17 cellular contexts compared by ENCODE assay signal in the genomic region with DNA sequence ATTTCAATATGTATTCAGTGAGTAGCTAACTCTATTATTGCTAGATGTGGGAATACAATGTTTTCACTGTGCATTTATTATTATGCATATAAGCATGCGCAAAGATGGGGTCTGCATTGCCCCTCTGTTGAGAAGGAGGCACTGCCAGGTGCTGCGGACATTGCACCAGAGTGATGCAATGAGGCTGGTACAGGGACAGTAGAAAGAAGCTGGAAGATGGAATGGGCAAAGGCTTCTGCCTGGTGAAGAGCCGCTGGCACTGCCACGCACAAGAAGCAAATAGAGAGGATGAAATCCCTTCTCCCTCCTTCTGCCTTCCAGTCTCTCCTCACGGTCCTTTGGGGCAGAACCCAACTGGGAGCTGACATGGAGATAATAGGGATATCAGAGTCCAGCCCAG.
DNase-seq lines count a peak whose midpoint lies in the region; ATAC-seq, FAIRE-seq and TF ChIP-seq lines count a peak whose summit lies in the region.
"Had no signal": no experiment of that assay in that cellular context is flagged by ENCODE, and none has a peak within 500 bp of the region (broad histone marks: within the 10 kb centered on the region; RNA-seq: fewer than 3 reads in every experiment).

No MANE protein-coding gene starts in this region.

- intact Hi-C loops in HepG2 (cut with micrococcal nuclease; ENCODE audit: unreplicated experiment), result no loop called here
- intact Hi-C loops in right lobe of liver (cut with DNase I), result no loop called here

- peaks cover 10 to 36% (median 24%) of the 10 kb centered on the region in 3 donors for H3K27me3 Mint-ChIP-seq in immature natural killer cell (ENCODE audit: low read depth in 3 of 3)
- H3K27me3 Mint-ChIP-seq in naive thymus-derived CD8-positive, alpha-beta T cell, result no peaks in the 10 kb centered on the region

- no peak overlapping the region for H2AFZ ChIP-seq in HepG2 (ENCODE audit: low read length)

- DNase-seq in HepG2 (ENCODE audit: low spot score) (no peak), right lobe of liver (no peak), immature natural killer cell (no peak), SKM-1 treated with dmso at 0.1 percent for 144 hours (lab: John Stamatoyannopoulos, UW; ENCODE audit: unreplicated experiment) (no peak), SIG-M5 (lab: John Stamatoyannopoulos, UW) (no peak), RPMI8226 (no peak)
- DNase-seq in naive thymus-derived CD8-positive, alpha-beta T cell, result no peak
- DNase-seq: 8988T, Caco-2, GOT3, H7, HFFc6 had no signal

- POLR2A ChIA-PET in HepG2 (lab: Yijun Ruan, JAX), result interaction anchor here (1.4 kb wide), 1 partner anchor 11 kb away, joined by 8 read pairs; no protein-coding TSS in a partner anchor
- POLR2A ChIA-PET in naive thymus-derived CD8-positive, alpha-beta T cell (lab: Charles Lee), result interaction anchor here (0.7 kb wide), 1 partner anchor 116 kb away, joined by 3 read pairs; no protein-coding TSS in a partner anchor

- TF ChIP-seq CTCF in HepG2 (CRISPR knock-in tag; IDR thresholded peaks at IDR 0.05) (no peak), right lobe of liver (IDR thresholded peaks at IDR 0.05) (no peak)

- peak overlapping the region in 5 of 6 donors; percentile 30 to 96 (median 83) for H3K27ac Mint-ChIP-seq in immature natural killer cell
- peak overlapping the region in 9 of 10 donors; percentile 19 to 99 (median 75) for H3K27ac Mint-ChIP-seq in naive thymus-derived CD8-positive, alpha-beta T cell
- H3K27ac Mint-ChIP-seq: HFFc6 had no signal

- H3K9me3 ChIP-seq in HepG2 (ENCODE audit: low read length), result 0 out of 2 replicates have a peak, but pooled peaks cover 4% of the 10 kb centered on the region
- H3K9me3 ChIP-seq in right lobe of liver, result no peaks in the 10 kb centered on the region
- H3K9me3 ChIP-seq: BLaER1 had no signal

- H3K79me2 ChIP-seq in HepG2 (ENCODE audit: insufficient read depth, low read length), result no peaks in the 10 kb centered on the region

- no peak overlapping the region for H3K4me3 Mint-ChIP-seq in immature natural killer cell
- H3K4me3 Mint-ChIP-seq in naive thymus-derived CD8-positive, alpha-beta T cell, result no peak overlapping the region
- H3K4me3 Mint-ChIP-seq: CD14-positive monocyte, HFFc6 had no signal

- H3K4me1 ChIP-seq in HepG2 (ENCODE audit: insufficient read depth, low read length) (peaks cover 62% of the 10 kb centered on the region), right lobe of liver (peaks cover 0 to 12% (median 3%) of the 10 kb centered on the region in 4 donors)

- CTCF ChIA-PET in HepG2 (lab: Yijun Ruan, JAX; ENCODE audit: low intra/inter-chr PET ratio, low total read pairs), result no interaction called here

- FAIRE-seq in HepG2 (lab: Jason Lieb, UNC), result no peak
- FAIRE-seq: D721Med, G401.6 had no signal

- ATAC-seq in HepG2 (no peak), right lobe of liver (no peak)
- ATAC-seq in naive thymus-derived CD8-positive, alpha-beta T cell, result no peak
- ATAC-seq: HCT116 had no signal

- H3K27me3 ChIP-seq in HepG2 (ENCODE audit: control insufficient read depth in 1 of 2, insufficient read depth in 2 of 2, low read length in 2 of 2), result no peaks in the 10 kb centered on the region
- H3K27me3 ChIP-seq in right lobe of liver, result no peaks in the 10 kb centered on the region
- H3K27me3 ChIP-seq: BLaER1 had no signal

- no peak overlapping the region for H3K9ac ChIP-seq in HepG2 (ENCODE audit: insufficient read depth, low read depth, low read length)
- H3K9ac ChIP-seq: BLaER1 had no signal

- TF ChIP-seq RAD21 in HepG2 (CRISPR knock-in tag; IDR thresholded peaks at IDR 0.05), result no peak

- no peaks in the 10 kb centered on the region for H4K20me1 ChIP-seq in HepG2 (ENCODE audit: insufficient read depth, low read length)
- H4K20me1 ChIP-seq: BLaER1 had no signal

- no peak overlapping the region for H3K4me3 ChIP-seq in HepG2 (replicated peaks in 1 of 3; ENCODE audit: insufficient read depth in 1 of 3, low read depth in 2 of 3, low read length in 3 of 3)
- no peak overlapping the region for H3K4me3 ChIP-seq in right lobe of liver
- H3K4me3 ChIP-seq: BLaER1 had no signal

- peaks cover 72% of the 10 kb centered on the region in 2 donors for H3K4me1 Mint-ChIP-seq in immature natural killer cell
- peaks cover 18 to 80% (median 58%) of the 10 kb centered on the region in 4 donors for H3K4me1 Mint-ChIP-seq in naive thymus-derived CD8-positive, alpha-beta T cell

- peaks cover 0 to 5% (median 3%) of the 10 kb centered on the region in 3 donors for H3K36me3 Mint-ChIP-seq in immature natural killer cell
- H3K36me3 Mint-ChIP-seq in naive thymus-derived CD8-positive, alpha-beta T cell, result peaks cover 0 to 1% (median 0%) of the 10 kb centered on the region in 3 donors

- no TSS peak for BruUV-seq in HepG2 (replicated peaks; lab: Mats Ljungman, UMichigan)

- TF ChIP-seq EP300 in HepG2 (IDR thresholded peaks at IDR 0.05; ENCODE audit: low read depth in 2 of 2, low read length in 2 of 2) (no peak), HepG2 (CRISPR knock-in tag; IDR thresholded peaks at IDR 0.05; ENCODE audit: borderline replicate concordance) (no peak)

- H3K4me2 ChIP-seq in HepG2 (ENCODE audit: low read depth, low read length), result no peak overlapping the region

- in situ Hi-C loops in HepG2 (cut with HindIII; ENCODE audit: extremely low pct_ligation_motif_present, low pct_unique_long_range_greater_than_20kb), result no loop called here

- TF ChIP-seq POLR2A in HepG2 (IDR thresholded peaks at IDR 0.05; ENCODE audit: insufficient read depth in 1 of 2, low read depth in 2 of 2, low read length in 2 of 2) (no peak), right lobe of liver (IDR thresholded peaks at IDR 0.05) (no peak)

- H3K27ac ChIP-seq in HepG2 (ENCODE audit: extremely low read length, insufficient read depth, low read length) (no peak overlapping the region), right lobe of liver (no peak overlapping the region)
- H3K27ac ChIP-seq: BLaER1 had no signal

- WGBS in HepG2 (ENCODE audit: low lambda C conversion rate), result 97% methylated on average over 5 of the region's 5 CpGs
- 62% methylated on average over 3 of the region's 5 CpGs for WGBS in right lobe of liver (ENCODE audit: insufficient coverage, low coverage, low lambda C conversion rate, missing lambda C conversion rate)

- H3K36me3 ChIP-seq in HepG2 (replicated peaks in 1 of 2; ENCODE audit: control insufficient read depth in 1 of 2, insufficient read depth in 2 of 2, low read length in 2 of 2) (no peaks in the 10 kb centered on the region), right lobe of liver (no peaks in the 10 kb centered on the region)
- H3K36me3 ChIP-seq: BLaER1 had no signal

- peaks cover 0 to 3% (median 0%) of the 10 kb centered on the region in 6 donors for H3K9me3 Mint-ChIP-seq in immature natural killer cell
- peaks cover 0 to 20% (median 0%) of the 10 kb centered on the region in 9 donors for H3K9me3 Mint-ChIP-seq in naive thymus-derived CD8-positive, alpha-beta T cell
- H3K9me3 Mint-ChIP-seq: HFFc6 had no signal

TF ChIP-seq in HepG2, 621 proteins besides CTCF, POLR2A, EP300 and RAD21:
- TF ChIP-seq, protein P1, sequence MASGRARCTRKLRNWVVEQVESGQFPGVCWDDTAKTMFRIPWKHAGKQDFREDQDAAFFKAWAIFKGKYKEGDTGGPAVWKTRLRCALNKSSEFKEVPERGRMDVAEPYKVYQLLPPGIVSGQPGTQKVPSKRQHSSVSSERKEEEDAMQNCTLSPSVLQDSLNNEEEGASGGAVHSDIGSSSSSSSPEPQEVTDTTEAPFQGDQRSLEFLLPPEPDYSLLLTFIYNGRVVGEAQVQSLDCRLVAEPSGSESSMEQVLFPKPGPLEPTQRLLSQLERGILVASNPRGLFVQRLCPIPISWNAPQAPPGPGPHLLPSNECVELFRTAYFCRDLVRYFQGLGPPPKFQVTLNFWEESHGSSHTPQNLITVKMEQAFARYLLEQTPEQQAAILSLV (CRISPR knock-in tag; IDR thresholded peaks at IDR 0.05; ENCODE audit: borderline replicate concordance), result no peak
- no peak for TF ChIP-seq ZKSCAN5 (CRISPR knock-in tag; IDR thresholded peaks at IDR 0.05)
- no peak for TF ChIP-seq ZNF704 (CRISPR knock-in tag; IDR thresholded peaks at IDR 0.05; ENCODE audit: borderline replicate concordance)
- peak; percentile 53; the same call in 1 of the 2 replicates for TF ChIP-seq CEBPB (IDR thresholded peaks at IDR 0.05; ENCODE audit: borderline replicate concordance, low read depth, low read length)
- peak; percentile 56; the same call in 1 of the 2 replicates for TF ChIP-seq CEBPG (CRISPR knock-in tag; IDR thresholded peaks at IDR 0.05)
- TF ChIP-seq ZNF776 (CRISPR knock-in tag; IDR thresholded peaks at IDR 0.05), result no peak
- no peak for TF ChIP-seq ZSCAN20 (CRISPR knock-in tag; IDR thresholded peaks at IDR 0.05; ENCODE audit: borderline replicate concordance)
- TF ChIP-seq SNRNP70 (IDR thresholded peaks at IDR 0.05; ENCODE audit: low read depth, low read length), result no peak
